Comparison of ENCODE assay signal across 1 cellular context in the genomic region with DNA sequence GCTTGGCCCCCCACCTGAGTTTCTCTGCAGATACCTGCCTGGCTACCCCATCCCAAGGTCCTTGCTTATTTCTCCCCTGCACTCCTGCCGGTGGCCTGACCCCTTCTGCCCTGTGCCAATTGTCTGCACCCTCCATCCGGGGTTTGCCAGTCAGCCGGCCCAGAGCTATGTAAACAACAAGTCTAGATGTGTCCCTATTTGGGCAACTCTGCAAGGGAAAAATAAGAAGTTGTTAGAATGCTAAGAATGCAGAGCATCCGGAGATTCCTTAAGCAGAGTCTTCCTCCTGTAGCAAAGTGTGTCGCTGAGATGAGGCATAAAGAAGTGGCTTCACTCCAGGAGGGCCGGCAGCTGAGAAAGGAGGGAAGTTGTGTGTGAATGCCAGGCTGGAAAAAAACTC.
TF ChIP-seq lines count a peak whose summit lies in the region.

No MANE protein-coding gene starts in this region.

TF ChIP-seq in WTC11, 78 proteins besides CTCF, POLR2A, EP300 and RAD21 (continued from another document):
- TF ChIP-seq PRDM15 (CRISPR knock-in tag; IDR thresholded peaks at IDR 0.05) = no peak
- TF ChIP-seq USF2 (CRISPR knock-in tag; IDR thresholded peaks at IDR 0.05) = no peak
- no peak for TF ChIP-seq KAT7 (CRISPR knock-in tag; IDR thresholded peaks at IDR 0.05; ENCODE audit: borderline replicate concordance)
